ENCODE assay signal across 20 cellular contexts in genomic region chr2:154713605-154714004, GRCh38. TPM values are rescaled to one million over a fixed set of nuclear protein-coding genes. Genes with fewer than 3 reads are reported as not detected.
"Had no signal": no experiment of that assay in that cellular context is flagged by ENCODE, and none has a peak within 500 bp of the region (broad histone marks: within the 10 kb centered on the region; RNA-seq: fewer than 3 reads in every experiment).

No MANE protein-coding gene starts in this region.

- ATAC-seq: activated naive CD4-positive, alpha-beta T cell treated with anti-CD3 and anti-CD28 coated beads, Interleukin-2, amount 50 U/mL, for 72 hours; heart right ventricle; right cardiac atrium had no signal

- FAIRE-seq: frontal cortex had no signal

- H3K27me3 ChIP-seq: heart right ventricle, tibial nerve, uterus had no signal

- H3K9me3 ChIP-seq: heart right ventricle, prostate gland, tibial nerve, uterus had no signal

- H3K4me3 ChIP-seq: heart right ventricle, prostate gland, skin epidermis, tibial nerve, uterus had no signal

- DNase-seq: activated CD4-positive, alpha-beta memory T cell treated with anti-CD3 and anti-CD28 coated beads, Interleukin-2, amount 10 ng/mL, durations not matched to agents 7 days and 5 days; activated CD4-positive, alpha-beta T cell treated with anti-CD3 and anti-CD28 coated beads for 4 hours; activated effector memory CD4-positive, alpha-beta T cell treated with anti-CD3 and anti-CD28 coated beads, Interleukin-2, amount 50 U/mL, for 16 hours; activated T-cell treated with anti-CD3 and anti-CD28 coated beads, Interleukin-2, amount 50 U/mL, for 48 hours; cortex of kidney; effector memory CD4-positive, alpha-beta T cell; heart right ventricle; right cardiac atrium; stimulated activated CD4-positive, alpha-beta T cell treated with anti-CD3 and anti-CD28 coated beads, Interleukin-4, amount 100 ng/mL, for 24 hours; stimulated activated naive CD4-positive, alpha-beta T cell; T1000; uterus had no signal

- H3K4me1 ChIP-seq: heart right ventricle, prostate gland, tibial nerve, uterus had no signal

- H3K36me3 ChIP-seq: heart right ventricle, prostate gland, tibial nerve, uterus had no signal

- H3K27ac ChIP-seq: heart right ventricle, prostate gland, skin epidermis, tibial nerve, uterus had no signal

RNA-seq across cellular contexts. Expression of gene KCNJ3, which starts 15.1 kb away (rescaled TPM):
- total RNA-seq: activated CD4-positive, alpha-beta memory T cell treated with anti-CD3 and anti-CD28 coated beads, Interleukin-2, amount 10 ng/mL, durations not matched to agents 7 days and 5 days; activated naive CD4-positive, alpha-beta T cell treated with anti-CD3 and anti-CD28 coated beads, Interleukin-2, amount 50 U/mL, for 72 hours; fibroblast of lung; mesenteric fat pad; omental fat pad had no signal
- polyA plus RNA-seq: fibroblast of lung had no signal
